In the genomic region with DNA sequence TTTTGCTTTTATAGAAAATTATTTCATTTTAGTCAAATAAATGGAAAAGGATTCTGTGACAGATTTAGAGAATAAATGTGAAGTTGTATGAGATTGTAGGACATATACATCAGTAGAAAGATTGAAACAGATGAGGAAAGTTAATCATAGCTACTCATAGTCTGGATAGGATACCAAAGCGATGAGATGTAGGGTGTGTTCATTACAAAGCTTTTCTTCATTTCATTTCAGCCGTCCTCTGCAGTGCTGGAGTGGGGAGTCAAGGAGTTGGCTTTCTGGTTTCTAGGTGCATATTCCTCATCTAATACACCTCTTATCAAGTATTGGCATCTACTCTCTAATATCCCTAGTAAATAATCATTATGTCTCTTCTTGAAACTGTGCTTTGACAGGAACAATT, we compare ENCODE assay signal across 23 cellular contexts.
DNase-seq lines count a peak whose midpoint lies in the region; ATAC-seq and TF ChIP-seq lines count a peak whose summit lies in the region.
"Had no signal": no experiment of that assay in that cellular context is flagged by ENCODE, and none has a peak within 500 bp of the region (broad histone marks: within the 10 kb centered on the region; RNA-seq: fewer than 3 reads in every experiment).

No MANE protein-coding gene starts in this region.

- H4K20me1 ChIP-seq in GM23248 (ENCODE audit: insufficient read depth) (no peaks in the 10 kb centered on the region), osteoblast (ENCODE audit: insufficient read depth, low read length) (no peaks in the 10 kb centered on the region)

- H3K9me2 ChIP-seq in GM23248 (ENCODE audit: insufficient read depth) = no peaks in the 10 kb centered on the region
- H3K9me2 ChIP-seq: SK-N-SH had no signal

- H3K9me3 ChIP-seq in GM23248 (ENCODE audit: low read depth) (no peaks in the 10 kb centered on the region), osteoblast (ENCODE audit: low read depth, low read length) (no peaks in the 10 kb centered on the region)
- H3K9me3 ChIP-seq: A549, Caco-2, Peyer's patch, SK-N-SH had no signal

- H3K4me2 ChIP-seq in GM23248 (ENCODE audit: unreplicated experiment) = no peak overlapping the region
- H3K4me2 ChIP-seq in osteoblast (ENCODE audit: insufficient read depth, low read length) = no peak overlapping the region
- H3K4me2 ChIP-seq: A549, SK-N-SH had no signal

- H3K27ac ChIP-seq in GM23248 (no peak overlapping the region), osteoblast (ENCODE audit: low read depth, low read length) (no peak overlapping the region)
- H3K27ac ChIP-seq: A549, C4-2B, Peyer's patch had no signal

- H3K9ac ChIP-seq in GM23248 = no peak overlapping the region
- H3K9ac ChIP-seq: SK-N-SH had no signal

- H3K4me3 ChIP-seq in GM23248 (no peak overlapping the region), epithelial cell of esophagus (ENCODE audit: low read length) (no peak overlapping the region), osteoblast (ENCODE audit: insufficient read depth, low read length) (no peak overlapping the region)
- H3K4me3 ChIP-seq: A549, Peyer's patch had no signal

- H3K79me2 ChIP-seq in GM23248 (ENCODE audit: insufficient read depth) (no peaks in the 10 kb centered on the region), osteoblast (ENCODE audit: insufficient read depth, low read length) (no peaks in the 10 kb centered on the region)

- H2AFZ ChIP-seq in GM23248 = no peak overlapping the region
- peak overlapping the region; percentile 6 for H2AFZ ChIP-seq in osteoblast (ENCODE audit: low read length)

- ATAC-seq in HG03139 (IDR thresholded peaks at IDR 0.05; ENCODE audit: unreplicated experiment) (no peak), GM18909 (IDR thresholded peaks at IDR 0.05; ENCODE audit: poor library complexity, unreplicated experiment) (no peak)
- ATAC-seq: A549; CD8-positive, alpha-beta T cell had no signal

- in situ Hi-C loops in GM23248 (cut with MboI) = no loop called here

- H3K27me3 ChIP-seq in GM23248 (replicated peaks; ENCODE audit: insufficient read depth) (no peaks in the 10 kb centered on the region), osteoblast (ENCODE audit: insufficient read depth, low read length) (no peaks in the 10 kb centered on the region)
- H3K27me3 ChIP-seq: Peyer's patch had no signal

- H3F3A ChIP-seq in GM23248 (ENCODE audit: insufficient read depth) = no peaks in the 10 kb centered on the region

- TF ChIP-seq CTCF in epithelial cell of esophagus (IDR thresholded peaks at IDR 0.05; ENCODE audit: insufficient read depth, low read depth, low read length, missing control alignments) (no peak), osteoblast (IDR thresholded peaks at IDR 0.05; ENCODE audit: extremely low read depth, low read depth, low read length) (no peak)

- DNase-seq in GM23248 (peak; percentile 49), NCI-H226 (peak; percentile 24), epithelial cell of esophagus (ENCODE audit: low read depth) (peak; percentile 36), osteoblast (ENCODE audit: insufficient read length, low spot score, missing footprints) (no peak), T-helper 9 cell (no peak)
- DNase-seq: Caco-2; CD8-positive, alpha-beta T cell; EL; GF-D8; H7; KG1; NCI-H1048; NCI-H1417; NCI-H1694; NCI-H2029 treated with DMSO at 0.1 percent for 48 hours; NCI-H526 treated with DMSO at 0.1 percent for 48 hours; Peyer's patch; SK-N-SH; SW 1271 had no signal

- H3K36me3 ChIP-seq in GM23248 (ENCODE audit: low read depth) = no peaks in the 10 kb centered on the region
- H3K36me3 ChIP-seq in osteoblast (ENCODE audit: insufficient read depth, low read length) = no peaks in the 10 kb centered on the region
- H3K36me3 ChIP-seq: Peyer's patch had no signal

- H3K4me1 ChIP-seq in GM23248 (ENCODE audit: insufficient read depth) (peaks cover 10% of the 10 kb centered on the region; the same call in 1 of the 2 replicates), osteoblast (ENCODE audit: insufficient read depth, low read length) (no peaks in the 10 kb centered on the region)
- H3K4me1 ChIP-seq: A549, Caco-2, Peyer's patch had no signal

- 52 to 61% methylated on average over 2 of the region's 2 CpGs for WGBS in GM23248 (ENCODE audit: low coverage in 1 of 2, low lambda C conversion rate in 2 of 2, missing lambda C conversion rate in 2 of 2), 2 experiments

Comparison
In these comparisons a context has a peak if more than half of its experiments do, and no peak if none do; other contexts are left out.
1. DNase-seq: peak in GM23248 (single experiment), NCI-H226 (single experiment) and epithelial cell of esophagus (single experiment); none in osteoblast (single experiment) and T-helper 9 cell (single experiment).